In genomic region chr3:14253022-14253761, GRCh38 we compare ENCODE assay signal across 16 cellular contexts.
DNase-seq lines count a peak whose midpoint lies in the region; ATAC-seq and TF ChIP-seq lines count a peak whose summit lies in the region.
"Had no signal": no experiment of that assay in that cellular context is flagged by ENCODE, and none has a peak within 500 bp of the region (broad histone marks: within the 10 kb centered on the region; RNA-seq: fewer than 3 reads in every experiment).

No MANE protein-coding gene starts in this region.

- no peaks in the 10 kb centered on the region for H3K9me3 ChIP-seq in PC-9 (ENCODE audit: insufficient read depth, low read depth)
- no peaks in the 10 kb centered on the region for H3K9me3 ChIP-seq in osteoblast (ENCODE audit: low read depth, low read length)

- H3K9me2 ChIP-seq in PC-9 (ENCODE audit: insufficient read depth), result no peaks in the 10 kb centered on the region

- no peaks in the 10 kb centered on the region for H3K9me3 Mint-ChIP-seq in naive thymus-derived CD8-positive, alpha-beta T cell
- no peaks in the 10 kb centered on the region for H3K9me3 Mint-ChIP-seq in activated CD4-positive, alpha-beta T cell treated with anti-CD3 and anti-CD28 coated beads, Interleukin-2, amount 10 ng/mL, durations not matched to agents 7 days and 5 days

- no peak overlapping the region for H3K27ac ChIP-seq in PC-9
- H3K27ac ChIP-seq in osteoblast (ENCODE audit: low read depth, low read length), result no peak overlapping the region
- H3K27ac ChIP-seq: cardiac muscle cell, epithelial cell of prostate, parathyroid adenoma, SK-N-MC had no signal

- H3K27me3 Mint-ChIP-seq in naive thymus-derived CD8-positive, alpha-beta T cell, result peaks cover 0 to 13% (median 2%) of the 10 kb centered on the region in 5 donors
- no peaks in the 10 kb centered on the region for H3K27me3 Mint-ChIP-seq in activated CD4-positive, alpha-beta T cell treated with anti-CD3 and anti-CD28 coated beads, Interleukin-2, amount 10 ng/mL, durations not matched to agents 7 days and 5 days

- H3K4me3 ChIP-seq in PC-9 (no peak overlapping the region), fibroblast of villous mesenchyme (ENCODE audit: low read depth, low read length) (no peak overlapping the region), osteoblast (ENCODE audit: insufficient read depth, low read length) (no peak overlapping the region)
- H3K4me3 ChIP-seq: cardiac muscle cell, SK-N-MC had no signal

- H3F3A ChIP-seq in PC-9 (ENCODE audit: insufficient read depth, low read depth), result peaks cover 15% of the 10 kb centered on the region

- H3K4me2 ChIP-seq in PC-9, result peak overlapping the region; percentile 29
- H3K4me2 ChIP-seq in osteoblast (ENCODE audit: insufficient read depth, low read length), result no peak overlapping the region

- H3K4me1 ChIP-seq in PC-9 (replicated peaks; ENCODE audit: insufficient read depth), result peaks cover 37% of the 10 kb centered on the region
- H3K4me1 ChIP-seq in osteoblast (ENCODE audit: insufficient read depth, low read length), result peaks cover 30% of the 10 kb centered on the region
- H3K4me1 ChIP-seq: parathyroid adenoma had no signal

- H3K36me3 ChIP-seq in PC-9 (ENCODE audit: low read depth) (no peaks in the 10 kb centered on the region), osteoblast (ENCODE audit: insufficient read depth, low read length) (no peaks in the 10 kb centered on the region)
- H3K36me3 ChIP-seq: cardiac muscle cell had no signal

- H3K27me3 ChIP-seq in PC-9 (ENCODE audit: insufficient read depth, low read depth) (no peaks in the 10 kb centered on the region), osteoblast (ENCODE audit: insufficient read depth, low read length) (no peaks in the 10 kb centered on the region)

- H2AFZ ChIP-seq in PC-9 (no peak overlapping the region), osteoblast (ENCODE audit: low read length) (no peak overlapping the region)
- H2AFZ ChIP-seq: parathyroid adenoma had no signal

- intact Hi-C loops in PC-9 (cut with micrococcal nuclease; ENCODE audit: unreplicated experiment), result loop anchor here (1.0 to 2.0 kb wide), 2 partner anchors 18 to 28 kb away; no protein-coding TSS in a partner anchor

- peak overlapping the region in 1 of 10 donors; percentile 34 for H3K4me3 Mint-ChIP-seq in naive thymus-derived CD8-positive, alpha-beta T cell
- H3K4me3 Mint-ChIP-seq in activated CD4-positive, alpha-beta T cell treated with anti-CD3 and anti-CD28 coated beads, Interleukin-2, amount 10 ng/mL, durations not matched to agents 7 days and 5 days, result no peak overlapping the region

- peak; percentile 84 for DNase-seq in AG20443 (ENCODE audit: low spot score)
- peak; percentile 62 to 73 for DNase-seq in PC-9
- DNase-seq in fibroblast of villous mesenchyme (ENCODE audit: low read depth), result peak; percentile 79
- peak; percentile 59 for DNase-seq in osteoblast (ENCODE audit: insufficient read length, low spot score, missing footprints)
- DNase-seq in GM10266 (ENCODE audit: extremely low spot score), result no peak
- DNase-seq in naive thymus-derived CD8-positive, alpha-beta T cell, result no peak
- DNase-seq in NCI-H1930 (lab: John Stamatoyannopoulos, UW), result no peak
- no peak for DNase-seq in activated CD4-positive, alpha-beta T cell treated with anti-CD3 and anti-CD28 coated beads, Interleukin-2, amount 10 ng/mL, durations not matched to agents 7 days and 5 days
- DNase-seq: DMS 273 treated with DMSO at 0.1 percent for 48 hours, mesendoderm, NCI-H1436, NCI-H748 treated with DMSO at 0.1 percent for 48 hours had no signal

- no peak overlapping the region for H3K27ac Mint-ChIP-seq in naive thymus-derived CD8-positive, alpha-beta T cell
- no peak overlapping the region for H3K27ac Mint-ChIP-seq in activated CD4-positive, alpha-beta T cell treated with anti-CD3 and anti-CD28 coated beads, Interleukin-2, amount 10 ng/mL, durations not matched to agents 7 days and 5 days

- H4K20me1 ChIP-seq in PC-9 (ENCODE audit: insufficient read depth) (no peaks in the 10 kb centered on the region), osteoblast (ENCODE audit: insufficient read depth, low read length) (no peaks in the 10 kb centered on the region)

- no peak for TF ChIP-seq CTCF in PC-9 (conservative IDR thresholded peaks at IDR 0.05)
- no peak for TF ChIP-seq CTCF in fibroblast of villous mesenchyme (IDR thresholded peaks at IDR 0.05; ENCODE audit: insufficient read depth, low read depth, low read length)
- no peak for TF ChIP-seq CTCF in osteoblast (IDR thresholded peaks at IDR 0.05; ENCODE audit: extremely low read depth, low read depth, low read length)
- TF ChIP-seq CTCF in GM10266 (IDR thresholded peaks at IDR 0.05; ENCODE audit: control insufficient read depth, insufficient read depth, low read depth, missing control alignments), result no peak

- no peak for ATAC-seq in naive thymus-derived CD8-positive, alpha-beta T cell

- POLR2A ChIA-PET in PC-9 (lab: Charles Lee; ENCODE audit: unreplicated experiment), result no interaction called here
- POLR2A ChIA-PET in naive thymus-derived CD8-positive, alpha-beta T cell (lab: Charles Lee), result no interaction called here
- POLR2A ChIA-PET in activated CD4-positive, alpha-beta T cell treated with anti-CD3 and anti-CD28 coated beads, Interleukin-2, amount 10 ng/mL, durations not matched to agents 7 days and 5 days (lab: Charles Lee), result no interaction called here

- H3K79me2 ChIP-seq in PC-9 (ENCODE audit: low read depth), result no peaks in the 10 kb centered on the region
- no peaks in the 10 kb centered on the region for H3K79me2 ChIP-seq in osteoblast (ENCODE audit: insufficient read depth, low read length)
- H3K79me2 ChIP-seq: parathyroid adenoma had no signal

- CTCF ChIA-PET in PC-9 (lab: Charles Lee), result interaction anchor here (0.8 to 1.6 kb wide), 3 partner anchors 30 to 52 kb away, joined by 3 to 12 read pairs (median 3); no protein-coding TSS in a partner anchor
- CTCF ChIA-PET in activated CD4-positive, alpha-beta T cell treated with anti-CD3 and anti-CD28 coated beads, Interleukin-2, amount 10 ng/mL, durations not matched to agents 7 days and 5 days (lab: Charles Lee), result interaction anchor here (0.6 kb wide), 1 partner anchor 76 kb away, joined by 5 read pairs; no protein-coding TSS in a partner anchor

- TSS peak; percentile 36 for BruUV-seq in PC-9 (replicated peaks; lab: Mats Ljungman, UMichigan)

- no peaks in the 10 kb centered on the region for H3K4me1 Mint-ChIP-seq in naive thymus-derived CD8-positive, alpha-beta T cell
- no peaks in the 10 kb centered on the region for H3K4me1 Mint-ChIP-seq in activated CD4-positive, alpha-beta T cell treated with anti-CD3 and anti-CD28 coated beads, Interleukin-2, amount 10 ng/mL, durations not matched to agents 7 days and 5 days

- H3K36me3 Mint-ChIP-seq in naive thymus-derived CD8-positive, alpha-beta T cell, result no peaks in the 10 kb centered on the region
- H3K36me3 Mint-ChIP-seq in activated CD4-positive, alpha-beta T cell treated with anti-CD3 and anti-CD28 coated beads, Interleukin-2, amount 10 ng/mL, durations not matched to agents 7 days and 5 days (ENCODE audit: low read depth), result no peaks in the 10 kb centered on the region

Comparison
In these comparisons a context has a peak if more than half of its experiments do, and no peak if none do; other contexts are left out.
1. DNase-seq: peak in AG20443 (single experiment), PC-9 (2 of 2), fibroblast of villous mesenchyme (single experiment) and osteoblast (single experiment); none in GM10266 (single experiment), naive thymus-derived CD8-positive, alpha-beta T cell (0 of 10), NCI-H1930 (0 of 2) and activated CD4-positive, alpha-beta T cell treated with anti-CD3 and anti-CD28 coated beads, Interleukin-2, amount 10 ng/mL, durations not matched to agents 7 days and 5 days (single experiment).